In the genomic region with DNA sequence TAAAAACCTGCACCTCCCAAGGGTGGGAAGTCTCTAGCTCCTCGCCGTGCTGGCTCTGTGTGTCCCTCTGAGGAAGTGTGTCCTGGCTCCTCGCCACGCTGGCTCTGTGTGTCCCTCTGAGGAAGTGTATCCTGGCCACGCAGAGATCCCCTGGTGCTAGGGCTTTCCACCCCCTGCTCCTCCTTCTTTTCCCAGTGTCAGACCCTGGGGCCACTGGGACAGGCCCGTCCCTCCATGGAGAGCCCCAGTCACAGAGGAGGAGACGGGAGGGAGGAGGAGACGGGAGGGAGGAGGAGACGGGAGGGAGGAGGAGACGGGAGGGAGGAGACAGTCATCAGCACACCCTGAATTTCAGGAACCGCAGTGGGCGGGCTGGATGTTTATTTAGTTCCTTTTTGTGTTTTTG, we compare ENCODE assay signal across 10 cellular contexts. TPM values are rescaled to one million over a fixed set of nuclear protein-coding genes. Genes with fewer than 3 reads are reported as not detected.
DNase-seq lines count a peak whose midpoint lies in the region; TF ChIP-seq lines count a peak whose summit lies in the region.
"Had no signal": no experiment of that assay in that cellular context is flagged by ENCODE, and none has a peak within 500 bp of the region (broad histone marks: within the 10 kb centered on the region; RNA-seq: fewer than 3 reads in every experiment).

No MANE protein-coding gene starts in this region.

- peaks cover 9% of the 10 kb centered on the region; the same call in 1 of the 2 replicates for H3K4me1 ChIP-seq in HEK293 (ENCODE audit: control insufficient read depth, insufficient read depth, low read length)
- H3K4me1 ChIP-seq in OCI-LY7 (ENCODE audit: insufficient read depth, low read length, poor library complexity, severe bottlenecking), result peaks cover 29% of the 10 kb centered on the region
- H3K4me1 ChIP-seq in neural progenitor cell, result peaks cover 66% of the 10 kb centered on the region

- DNase-seq in ELR (ENCODE audit: low read depth), result peak; percentile 49
- no peak for DNase-seq in OCI-LY7 (ENCODE audit: low spot score)
- DNase-seq in fibroblast of mammary gland (ENCODE audit: low read depth), result peak; percentile 22
- no peak for DNase-seq in neural progenitor cell (ENCODE audit: low spot score)
- DNase-seq in LoVo (ENCODE audit: low spot score), result no peak
- DNase-seq in activated T-cell treated with anti-CD3 and anti-CD28 coated beads, Interleukin-2, amount 50 U/mL, for 24 hours, result no peak
- DNase-seq in stimulated activated CD4-positive, alpha-beta T cell treated with anti-CD3 and anti-CD28 coated beads, Interleukin-4, amount 100 ng/mL, for 1 hour, result no peak

- peaks cover 61% of the 10 kb centered on the region for H3K4me1 Mint-ChIP-seq in neural progenitor cell
- peaks cover 16% of the 10 kb centered on the region for H3K4me1 Mint-ChIP-seq in activated T-cell treated with anti-CD3 and anti-CD28 coated beads, Interleukin-2, amount 50 U/mL, for 24 hours (ENCODE audit: low read depth)

- H3K9me2 ChIP-seq in OCI-LY7 (ENCODE audit: insufficient read depth, low read length), result no peaks in the 10 kb centered on the region

- peak overlapping the region; percentile 33 for H3K4me3 Mint-ChIP-seq in neural progenitor cell
- H3K4me3 Mint-ChIP-seq in activated T-cell treated with anti-CD3 and anti-CD28 coated beads, Interleukin-2, amount 50 U/mL, for 24 hours, result no peak overlapping the region

- H3K27ac ChIP-seq in HEK293 (ENCODE audit: extremely low read depth, low read depth, low read length) (no peak overlapping the region), OCI-LY7 (ENCODE audit: low read depth, low read length, poor library complexity, severe bottlenecking) (peak overlapping the region; percentile 45), neural progenitor cell (no peak overlapping the region)
- H3K27ac ChIP-seq: KMS-11 had no signal

- no peaks in the 10 kb centered on the region for H3K36me3 ChIP-seq in HEK293 (ENCODE audit: control insufficient read depth in 2 of 2, insufficient read depth in 1 of 2, low read length in 2 of 2)
- H3K36me3 ChIP-seq in OCI-LY7 (ENCODE audit: insufficient read depth, low read length), result no peaks in the 10 kb centered on the region
- no peaks in the 10 kb centered on the region for H3K36me3 ChIP-seq in neural progenitor cell

- H3F3A ChIP-seq in neural progenitor cell (ENCODE audit: low read depth), result peaks cover 11% of the 10 kb centered on the region

- POLR2A ChIA-PET in HEK293 (lab: Yijun Ruan, JAX), result no interaction called here
- POLR2A ChIA-PET in OCI-LY7 (lab: Charles Lee), result interaction anchor here (0.6 kb wide), 1 partner anchor 405 kb away, joined by 3 read pairs; no protein-coding TSS in a partner anchor

- H3K4me3 ChIP-seq in HEK293 (ENCODE audit: low read depth, low read length) (no peak overlapping the region), OCI-LY7 (ENCODE audit: low read depth, low read length, poor library complexity, severe bottlenecking) (peak overlapping the region; percentile 47), fibroblast of mammary gland (ENCODE audit: control insufficient read depth, low read depth, low read length) (peak overlapping the region; percentile 4), neural progenitor cell (no peak overlapping the region)

- H2AFZ ChIP-seq in OCI-LY7 (ENCODE audit: low read length), result peak overlapping the region; percentile 94
- H2AFZ ChIP-seq in neural progenitor cell (replicated peaks), result no peak overlapping the region

- H3K27me3 ChIP-seq in neural progenitor cell, result no peaks in the 10 kb centered on the region

- H3K27me3 Mint-ChIP-seq in neural progenitor cell (ENCODE audit: insufficient read depth, low read depth), result peaks cover 10% of the 10 kb centered on the region
- H3K27me3 Mint-ChIP-seq in activated T-cell treated with anti-CD3 and anti-CD28 coated beads, Interleukin-2, amount 50 U/mL, for 24 hours, result peaks cover 5% of the 10 kb centered on the region

- H3K27ac Mint-ChIP-seq in neural progenitor cell, result peak overlapping the region; percentile 57
- no peak overlapping the region for H3K27ac Mint-ChIP-seq in activated T-cell treated with anti-CD3 and anti-CD28 coated beads, Interleukin-2, amount 50 U/mL, for 24 hours

- H3K9ac ChIP-seq in neural progenitor cell, result no peak overlapping the region
- H3K9ac ChIP-seq: KMS-11 had no signal

- intact Hi-C loops in OCI-LY7 (cut with micrococcal nuclease; ENCODE audit: unreplicated experiment), result no loop called here

- H3K9me3 ChIP-seq in HEK293 (ENCODE audit: control insufficient read depth, insufficient read depth, low read depth, low read length), result no peaks in the 10 kb centered on the region
- no peaks in the 10 kb centered on the region for H3K9me3 ChIP-seq in OCI-LY7 (ENCODE audit: low read length)
- H3K9me3 ChIP-seq in neural progenitor cell (ENCODE audit: low read depth), result no peaks in the 10 kb centered on the region

- H4K20me1 ChIP-seq in OCI-LY7 (ENCODE audit: insufficient read depth, low read length) (no peaks in the 10 kb centered on the region), neural progenitor cell (ENCODE audit: low read depth) (peaks cover 56% of the 10 kb centered on the region)

- no peak for TF ChIP-seq CTCF in HEK293 (tag by site-specific recombination; IDR thresholded peaks at IDR 0.05)
- TF ChIP-seq CTCF in OCI-LY7 (conservative IDR thresholded peaks at IDR 0.05; ENCODE audit: low read length), result no peak
- TF ChIP-seq CTCF in fibroblast of mammary gland (conservative IDR thresholded peaks at IDR 0.05; ENCODE audit: control insufficient read depth, insufficient read depth, low read depth, low read length), result no peak
- no peak for TF ChIP-seq CTCF in neural progenitor cell (IDR thresholded peaks at IDR 0.05)

- H3K36me3 Mint-ChIP-seq in neural progenitor cell, result peaks cover 4% of the 10 kb centered on the region
- no peaks in the 10 kb centered on the region for H3K36me3 Mint-ChIP-seq in activated T-cell treated with anti-CD3 and anti-CD28 coated beads, Interleukin-2, amount 50 U/mL, for 24 hours (ENCODE audit: low read depth)

- H3K9me3 Mint-ChIP-seq in neural progenitor cell, result no peaks in the 10 kb centered on the region
- no peaks in the 10 kb centered on the region for H3K9me3 Mint-ChIP-seq in activated T-cell treated with anti-CD3 and anti-CD28 coated beads, Interleukin-2, amount 50 U/mL, for 24 hours

- H3K79me2 ChIP-seq in OCI-LY7 (ENCODE audit: insufficient read depth, low read depth, low read length), result no peaks in the 10 kb centered on the region
- H3K79me2 ChIP-seq in neural progenitor cell (ENCODE audit: low read depth), result no peaks in the 10 kb centered on the region

- CTCF ChIA-PET in HEK293 (lab: Yijun Ruan, JAX) (interaction anchor here (0.6 to 1.0 kb wide), 2 partner anchors 42 to 54 kb away, joined by 3 read pairs; a partner anchor contains a TSS), OCI-LY7 (lab: Charles Lee; ENCODE audit: unreplicated experiment) (no interaction called here)

- BruUV-seq in OCI-LY7 (replicated peaks; lab: Mats Ljungman, UMichigan), result no TSS peak

- peak overlapping the region; percentile 59 for H3K4me2 ChIP-seq in OCI-LY7 (ENCODE audit: low read length)
- peak overlapping the region; percentile 25 for H3K4me2 ChIP-seq in neural progenitor cell
- H3K4me2 ChIP-seq: KMS-11 had no signal

TF ChIP-seq in HEK293, 187 proteins besides CTCF, POLR2A, EP300 and RAD21 (continues in another document):
- TF ChIP-seq ZNF335 (tag by site-specific recombination; conservative IDR thresholded peaks at IDR 0.05) (no peak), ZNF341 (tag by site-specific recombination; IDR thresholded peaks at IDR 0.05; ENCODE audit: low read depth) (peak; percentile 30; the same call in 1 of the 2 replicates), KLF16 (tag by site-specific recombination; IDR thresholded peaks at IDR 0.05) (no peak), ZNF23 (tag by site-specific recombination; IDR thresholded peaks at IDR 0.05; ENCODE audit: borderline replicate concordance) (no peak), ZNF768 (tag by site-specific recombination; IDR thresholded peaks at IDR 0.05) (no peak), ZIC2 (tag by site-specific recombination; IDR thresholded peaks at IDR 0.05) (peak; percentile 26; the same call in 1 of the 2 replicates), ZNF114 (tag by site-specific recombination; IDR thresholded peaks at IDR 0.05) (no peak), ZNF843 (tag by site-specific recombination; IDR thresholded peaks at IDR 0.05) (no peak)
- TF ChIP-seq, protein P1, sequence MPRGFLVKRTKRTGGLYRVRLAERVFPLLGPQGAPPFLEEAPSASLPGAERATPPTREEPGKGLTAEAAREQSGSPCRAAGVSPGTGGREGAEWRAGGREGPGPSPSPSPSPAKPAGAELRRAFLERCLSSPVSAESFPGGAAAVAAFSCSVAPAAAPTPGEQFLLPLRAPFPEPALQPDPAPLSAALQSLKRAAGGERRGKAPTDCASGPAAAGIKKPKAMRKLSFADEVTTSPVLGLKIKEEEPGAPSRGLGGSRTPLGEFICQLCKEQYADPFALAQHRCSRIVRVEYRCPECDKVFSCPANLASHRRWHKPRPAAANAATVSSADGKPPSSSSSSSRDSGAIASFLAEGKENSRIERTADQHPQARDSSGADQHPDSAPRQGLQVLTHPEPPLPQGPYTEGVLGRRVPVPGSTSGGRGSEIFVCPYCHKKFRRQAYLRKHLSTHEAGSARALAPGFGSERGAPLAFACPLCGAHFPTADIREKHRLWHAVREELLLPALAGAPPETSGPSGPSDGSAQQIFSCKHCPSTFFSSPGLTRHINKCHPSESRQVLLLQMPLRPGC (tag by site-specific recombination; IDR thresholded peaks at IDR 0.05), result no peak

RNA-seq across cellular contexts. Expression of a gene that starts 53.8 kb away (rescaled TPM):
- total RNA-seq in OCI-LY7 (2014; rRNA removed; shearing (Covaris generic)), result not detected in 2 replicates
- not detected in 2 replicates for total RNA-seq in OCI-LY7 (2022)
- total RNA-seq in neural progenitor cell (ENCODE audit: low replicate concordance), result not detected in 2 replicates
- total RNA-seq: mononuclear cell had no signal

Comparison
In these comparisons a context has a peak if more than half of its experiments do, and no peak if none do; other contexts are left out.
1. DNase-seq: peak in ELR (single experiment) and fibroblast of mammary gland (single experiment); none in OCI-LY7 (single experiment), neural progenitor cell (single experiment), LoVo (single experiment), activated T-cell treated with anti-CD3 and anti-CD28 coated beads, Interleukin-2, amount 50 U/mL, for 24 hours (single experiment) and stimulated activated CD4-positive, alpha-beta T cell treated with anti-CD3 and anti-CD28 coated beads, Interleukin-4, amount 100 ng/mL, for 1 hour (single experiment).
2. H3K4me3 ChIP-seq: peak in OCI-LY7 (single experiment) and fibroblast of mammary gland (single experiment); none in HEK293 (single experiment) and neural progenitor cell (single experiment).